In genomic region chr16:4515611-4516233, GRCh38 we compare ENCODE assay signal across 8 cellular contexts. TPM values are rescaled to one million over a fixed set of nuclear protein-coding genes. Genes with fewer than 3 reads are reported as not detected.
DNase-seq lines count a peak whose midpoint lies in the region; ATAC-seq and TF ChIP-seq lines count a peak whose summit lies in the region.
"Had no signal": no experiment of that assay in that cellular context is flagged by ENCODE, and none has a peak within 500 bp of the region (broad histone marks: within the 10 kb centered on the region; RNA-seq: fewer than 3 reads in every experiment).

No MANE protein-coding gene starts in this region.

- peak; percentile 69 to 71 for DNase-seq in Kasumi-1 (lab: John Stamatoyannopoulos, UW)
- no peak for DNase-seq in chondrocyte (ENCODE audit: low spot score)
- DNase-seq in stimulated activated naive CD8-positive, alpha-beta T cell treated with anti-CD3 and anti-CD28 coated beads, Interleukin-15, Interleukin-2, amounts not matched to agents 100 U/mL and 50 U/mL, for 24 hours = no peak
- no peak for DNase-seq in smooth muscle cell (lab: John Stamatoyannopoulos, UW; ENCODE audit: unreplicated experiment)
- DNase-seq in occipital lobe (lab: John Stamatoyannopoulos, UW) = no peak
- no peak for DNase-seq in neural progenitor cell (ENCODE audit: low spot score)
- DNase-seq: hippocampal formation had no signal

- no peak overlapping the region for H3K4me3 Mint-ChIP-seq in chondrocyte (ENCODE audit: unreplicated experiment)
- no peak overlapping the region for H3K4me3 Mint-ChIP-seq in neural progenitor cell

- H3K27ac ChIP-seq in smooth muscle cell (ENCODE audit: low read depth) (no peak overlapping the region), neural progenitor cell (no peak overlapping the region)

- 87% methylated on average over 5 of the region's 5 CpGs for WGBS in smooth muscle cell (ENCODE audit: low lambda C conversion rate)

- TF ChIP-seq CTCF in chondrocyte (IDR thresholded peaks at IDR 0.05) (no peak), smooth muscle cell (IDR thresholded peaks at IDR 0.05; ENCODE audit: borderline replicate concordance, insufficient read depth, poor library complexity, severe bottlenecking) (no peak), neural progenitor cell (IDR thresholded peaks at IDR 0.05) (no peak)

- H3K27me3 ChIP-seq in smooth muscle cell (ENCODE audit: low read depth) (no peaks in the 10 kb centered on the region), neural progenitor cell (no peaks in the 10 kb centered on the region)

- H3K4me1 ChIP-seq in smooth muscle cell (ENCODE audit: low read depth) = no peaks in the 10 kb centered on the region
- H3K4me1 ChIP-seq in neural progenitor cell = no peaks in the 10 kb centered on the region

- H3K27ac Mint-ChIP-seq in chondrocyte (ENCODE audit: unreplicated experiment) (peak overlapping the region; percentile 72), neural progenitor cell (no peak overlapping the region)

- H3K36me3 Mint-ChIP-seq in chondrocyte (ENCODE audit: low read depth) (peaks cover 9% of the 10 kb centered on the region), neural progenitor cell (peaks cover 7% of the 10 kb centered on the region)

- H3K36me3 ChIP-seq in smooth muscle cell (ENCODE audit: low read depth) (no peaks in the 10 kb centered on the region), neural progenitor cell (no peaks in the 10 kb centered on the region)

- H3K79me2 ChIP-seq in smooth muscle cell (ENCODE audit: low read depth) (peaks cover 7% of the 10 kb centered on the region), neural progenitor cell (ENCODE audit: low read depth) (peaks cover 24% of the 10 kb centered on the region)

- H4K20me1 ChIP-seq in smooth muscle cell (ENCODE audit: low read depth) (peaks cover 89% of the 10 kb centered on the region), neural progenitor cell (ENCODE audit: low read depth) (peaks cover 27% of the 10 kb centered on the region)

- no peak overlapping the region for H2AFZ ChIP-seq in smooth muscle cell (ENCODE audit: low read depth)
- no peak overlapping the region for H2AFZ ChIP-seq in neural progenitor cell (replicated peaks)

- H3K27me3 Mint-ChIP-seq in chondrocyte (ENCODE audit: low read depth) (no peaks in the 10 kb centered on the region), neural progenitor cell (ENCODE audit: insufficient read depth, low read depth) (no peaks in the 10 kb centered on the region)

- H3K4me1 Mint-ChIP-seq in chondrocyte (ENCODE audit: low read depth) (peaks cover 11% of the 10 kb centered on the region), neural progenitor cell (peaks cover 13% of the 10 kb centered on the region)

- peak; percentile 61 for ATAC-seq in GM21381 (IDR thresholded peaks at IDR 0.05; ENCODE audit: unreplicated experiment)
- peak; percentile 62 for ATAC-seq in stimulated activated naive CD8-positive, alpha-beta T cell treated with anti-CD3 and anti-CD28 coated beads, Interleukin-15, Interleukin-2, amounts not matched to agents 100 U/mL and 50 U/mL, for 24 hours

- H3F3A ChIP-seq in smooth muscle cell (ENCODE audit: low read depth) = no peaks in the 10 kb centered on the region
- peaks cover 17% of the 10 kb centered on the region for H3F3A ChIP-seq in neural progenitor cell (ENCODE audit: low read depth)

- no peak overlapping the region for H3K4me3 ChIP-seq in smooth muscle cell
- H3K4me3 ChIP-seq in neural progenitor cell = no peak overlapping the region

- no peaks in the 10 kb centered on the region for H3K9me3 Mint-ChIP-seq in chondrocyte (ENCODE audit: low read depth)
- H3K9me3 Mint-ChIP-seq in neural progenitor cell = no peaks in the 10 kb centered on the region

- H3K9ac ChIP-seq in smooth muscle cell (ENCODE audit: low read depth) (no peak overlapping the region), neural progenitor cell (no peak overlapping the region)

- H3K4me2 ChIP-seq in smooth muscle cell (no peak overlapping the region), neural progenitor cell (no peak overlapping the region)

- H3K9me3 ChIP-seq in smooth muscle cell (replicated peaks; ENCODE audit: low read depth) (no peaks in the 10 kb centered on the region), neural progenitor cell (ENCODE audit: low read depth) (no peaks in the 10 kb centered on the region)

RNA-seq across cellular contexts. Expression of gene CDIP1, which starts 22.9 kb away (rescaled TPM):
- 23.9 to 36.8 TPM (median 36.4 TPM) in 3 replicates for total RNA-seq in chondrocyte
- total RNA-seq in smooth muscle cell = 17.7 and 19.7 TPM in 2 replicates
- 36.9 and 40.9 TPM in 2 replicates for polyA plus RNA-seq in smooth muscle cell
- 11.1 TPM for total RNA-seq in occipital lobe
- total RNA-seq in neural progenitor cell (ENCODE audit: low replicate concordance) = 13.1 and 32.6 TPM in 2 replicates

RNA-seq across cellular contexts. Expression of gene HMOX2, which starts 39.5 kb away (rescaled TPM):
- total RNA-seq in chondrocyte (45.9 to 69.4 TPM (median 46.4 TPM) in 3 replicates), smooth muscle cell (26.7 and 35.3 TPM in 2 replicates), occipital lobe (27.0 TPM), neural progenitor cell (ENCODE audit: low replicate concordance) (11.5 and 20.3 TPM in 2 replicates)
- polyA plus RNA-seq in smooth muscle cell = 54.2 and 62.6 TPM in 2 replicates

RNA-seq across cellular contexts. Expression of gene C16orf96, which starts 40.4 kb away (rescaled TPM):
- total RNA-seq in chondrocyte = 0.12 to 0.23 TPM in 2 of 3 replicates, not detected in the other
- 0.09 TPM in 1 of 2 replicates, not detected in the other for total RNA-seq in smooth muscle cell
- polyA plus RNA-seq in smooth muscle cell = 0.32 TPM in 1 of 2 replicates, not detected in the other
- not detected for total RNA-seq in occipital lobe
- 0.11 and 0.99 TPM in 2 replicates for total RNA-seq in neural progenitor cell (ENCODE audit: low replicate concordance)

RNA-seq across cellular contexts. Expression of gene NMRAL1, which starts 41.3 kb away (rescaled TPM):
- 41.0 to 56.3 TPM (median 44.0 TPM) in 3 replicates for total RNA-seq in chondrocyte
- 27.1 and 35.6 TPM in 2 replicates for total RNA-seq in smooth muscle cell
- 51.8 and 64.3 TPM in 2 replicates for polyA plus RNA-seq in smooth muscle cell
- total RNA-seq in occipital lobe = 51.2 TPM
- total RNA-seq in neural progenitor cell (ENCODE audit: low replicate concordance) = 47.1 and 69.1 TPM in 2 replicates

Comparison
In these comparisons a context has a peak if more than half of its experiments do, and no peak if none do; other contexts are left out.
1. DNase-seq: peak in Kasumi-1 (2 of 2); none in chondrocyte (single experiment), stimulated activated naive CD8-positive, alpha-beta T cell treated with anti-CD3 and anti-CD28 coated beads, Interleukin-15, Interleukin-2, amounts not matched to agents 100 U/mL and 50 U/mL, for 24 hours (single experiment), smooth muscle cell (single experiment), occipital lobe (single experiment) and neural progenitor cell (single experiment).